Comparison of ENCODE assay signal across 1 cellular context in the genomic region with DNA sequence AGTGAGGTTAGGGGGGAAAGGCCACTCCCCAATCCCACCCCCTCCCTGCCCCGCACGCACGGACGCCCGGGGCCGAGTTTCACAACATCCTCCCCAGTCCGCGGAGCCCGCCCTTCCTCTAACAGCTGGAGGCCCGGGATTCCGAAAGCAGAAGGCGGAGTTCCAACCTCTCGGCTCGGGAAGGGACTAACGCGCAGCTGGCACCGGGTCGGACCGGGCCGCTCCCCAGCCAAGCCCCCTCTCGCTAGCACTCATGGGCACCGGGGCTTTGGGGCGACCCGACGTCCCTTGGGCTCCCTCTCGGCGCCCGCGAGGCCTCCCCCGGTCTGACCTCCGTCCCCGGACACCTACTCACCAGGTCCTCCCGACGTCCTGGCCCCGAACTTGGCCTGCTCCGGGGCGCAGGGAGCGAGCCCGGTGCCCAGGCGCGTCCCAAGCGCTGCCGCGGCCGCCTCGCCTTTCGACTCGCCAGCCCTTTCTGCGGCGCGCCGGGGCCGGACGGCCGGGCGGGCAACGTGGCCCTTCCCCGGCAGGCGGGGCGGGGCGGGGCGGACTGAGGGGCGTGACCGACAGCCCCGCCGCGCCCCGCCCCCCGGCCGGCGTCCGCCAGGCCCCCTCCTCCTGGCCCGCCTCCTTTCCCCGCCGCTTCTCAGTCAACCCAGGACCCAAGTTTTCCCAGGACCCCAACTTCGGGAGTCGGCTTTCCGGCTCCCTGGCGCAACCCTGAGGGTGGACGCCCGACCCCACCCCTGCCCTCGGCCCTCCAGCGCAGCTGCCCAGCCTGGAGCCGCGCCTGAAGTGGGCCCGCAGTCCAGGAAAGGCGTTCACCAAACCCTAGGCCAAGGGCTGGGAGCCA.
A peak's percentile ranks its signal among the peaks of the same experiment; 100 is the strongest.
TF ChIP-seq lines count a peak whose summit lies in the region.

A gene (minus strand): TSS at position 482 of the 856 bp plus-strand sequence. CDS start 9,835 bp downstream, outside the sequence.

TF ChIP-seq in K562, 482 proteins besides CTCF, POLR2A, EP300 and RAD21 (continued from another document and continues in another):
- no peak for TF ChIP-seq RHOXF2B (CRISPR knock-in tag; conservative IDR thresholded peaks at IDR 0.05)
- peak; percentile 65; the same call in 1 of the 2 replicates for TF ChIP-seq SIN3B (IDR thresholded peaks at IDR 0.05; ENCODE audit: low read depth)
- TF ChIP-seq HLTF (IDR thresholded peaks at IDR 0.05), result no peak
- peak; percentile 92; a peak in 3 of 4 replicates for TF ChIP-seq SIN3A (IDR thresholded peaks at IDR 0.05; ENCODE audit: borderline replicate concordance in 2 of 2, control insufficient read depth in 1 of 2, low read depth in 2 of 2, low read length in 2 of 2)
- TF ChIP-seq, protein P1, sequence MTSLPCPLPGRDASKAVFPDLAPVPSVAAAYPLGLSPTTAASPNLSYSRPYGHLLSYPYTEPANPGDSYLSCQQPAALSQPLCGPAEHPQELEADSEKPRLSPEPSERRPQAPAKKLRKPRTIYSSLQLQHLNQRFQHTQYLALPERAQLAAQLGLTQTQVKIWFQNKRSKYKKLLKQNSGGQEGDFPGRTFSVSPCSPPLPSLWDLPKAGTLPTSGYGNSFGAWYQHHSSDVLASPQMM (CRISPR knock-in tag; IDR thresholded peaks at IDR 0.05), result no peak
- no peak for TF ChIP-seq ZKSCAN1 (IDR thresholded peaks at IDR 0.05; ENCODE audit: low read depth, low read length)
- TF ChIP-seq BRD4 (IDR thresholded peaks at IDR 0.05), result no peak
- TF ChIP-seq SAFB (IDR thresholded peaks at IDR 0.05; ENCODE audit: borderline replicate concordance, low read depth, low read length), result no peak
- TF ChIP-seq NCOA6 (IDR thresholded peaks at IDR 0.05), result peak; percentile 52; the same call in 1 of the 2 replicates
- TF ChIP-seq SAFB2 (IDR thresholded peaks at IDR 0.05; ENCODE audit: borderline replicate concordance, low read depth, low read length, severe bottlenecking), result no peak
- 0 out of 2 replicates have a peak, but pooled peaks have one; percentile 47 for TF ChIP-seq ERF (CRISPR knock-in tag; IDR thresholded peaks at IDR 0.05)
- TF ChIP-seq, protein P2, sequence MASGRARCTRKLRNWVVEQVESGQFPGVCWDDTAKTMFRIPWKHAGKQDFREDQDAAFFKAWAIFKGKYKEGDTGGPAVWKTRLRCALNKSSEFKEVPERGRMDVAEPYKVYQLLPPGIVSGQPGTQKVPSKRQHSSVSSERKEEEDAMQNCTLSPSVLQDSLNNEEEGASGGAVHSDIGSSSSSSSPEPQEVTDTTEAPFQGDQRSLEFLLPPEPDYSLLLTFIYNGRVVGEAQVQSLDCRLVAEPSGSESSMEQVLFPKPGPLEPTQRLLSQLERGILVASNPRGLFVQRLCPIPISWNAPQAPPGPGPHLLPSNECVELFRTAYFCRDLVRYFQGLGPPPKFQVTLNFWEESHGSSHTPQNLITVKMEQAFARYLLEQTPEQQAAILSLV (tag; IDR thresholded peaks at IDR 0.05), result no peak
- TF ChIP-seq GABPB2 (CRISPR knock-in tag; conservative IDR thresholded peaks at IDR 0.05), result no peak
- TF ChIP-seq ZFP30 (CRISPR knock-in tag; IDR thresholded peaks at IDR 0.05; ENCODE audit: borderline replicate concordance), result no peak
- no peak for TF ChIP-seq PHB (CRISPR knock-in tag; IDR thresholded peaks at IDR 0.05)
- 0 out of 2 replicates have a peak, but pooled peaks have one; percentile 27 for TF ChIP-seq ZNF77 (CRISPR knock-in tag; IDR thresholded peaks at IDR 0.05)
- no peak for TF ChIP-seq TCF3 (CRISPR knock-in tag; IDR thresholded peaks at IDR 0.05)
- peak; percentile 89 for TF ChIP-seq CEBPB (tag; IDR thresholded peaks at IDR 0.05)
- TF ChIP-seq NFYB (IDR thresholded peaks at IDR 0.05; ENCODE audit: extremely low read depth, insufficient read length), result no peak
- TF ChIP-seq MCM5 (IDR thresholded peaks at IDR 0.05; ENCODE audit: low read depth), result no peak
- TF ChIP-seq TFAM (CRISPR knock-in tag; conservative IDR thresholded peaks at IDR 0.05), result no peak
- no peak for TF ChIP-seq MTA1 (IDR thresholded peaks at IDR 0.05; ENCODE audit: borderline replicate concordance)
- TF ChIP-seq, protein P3, sequence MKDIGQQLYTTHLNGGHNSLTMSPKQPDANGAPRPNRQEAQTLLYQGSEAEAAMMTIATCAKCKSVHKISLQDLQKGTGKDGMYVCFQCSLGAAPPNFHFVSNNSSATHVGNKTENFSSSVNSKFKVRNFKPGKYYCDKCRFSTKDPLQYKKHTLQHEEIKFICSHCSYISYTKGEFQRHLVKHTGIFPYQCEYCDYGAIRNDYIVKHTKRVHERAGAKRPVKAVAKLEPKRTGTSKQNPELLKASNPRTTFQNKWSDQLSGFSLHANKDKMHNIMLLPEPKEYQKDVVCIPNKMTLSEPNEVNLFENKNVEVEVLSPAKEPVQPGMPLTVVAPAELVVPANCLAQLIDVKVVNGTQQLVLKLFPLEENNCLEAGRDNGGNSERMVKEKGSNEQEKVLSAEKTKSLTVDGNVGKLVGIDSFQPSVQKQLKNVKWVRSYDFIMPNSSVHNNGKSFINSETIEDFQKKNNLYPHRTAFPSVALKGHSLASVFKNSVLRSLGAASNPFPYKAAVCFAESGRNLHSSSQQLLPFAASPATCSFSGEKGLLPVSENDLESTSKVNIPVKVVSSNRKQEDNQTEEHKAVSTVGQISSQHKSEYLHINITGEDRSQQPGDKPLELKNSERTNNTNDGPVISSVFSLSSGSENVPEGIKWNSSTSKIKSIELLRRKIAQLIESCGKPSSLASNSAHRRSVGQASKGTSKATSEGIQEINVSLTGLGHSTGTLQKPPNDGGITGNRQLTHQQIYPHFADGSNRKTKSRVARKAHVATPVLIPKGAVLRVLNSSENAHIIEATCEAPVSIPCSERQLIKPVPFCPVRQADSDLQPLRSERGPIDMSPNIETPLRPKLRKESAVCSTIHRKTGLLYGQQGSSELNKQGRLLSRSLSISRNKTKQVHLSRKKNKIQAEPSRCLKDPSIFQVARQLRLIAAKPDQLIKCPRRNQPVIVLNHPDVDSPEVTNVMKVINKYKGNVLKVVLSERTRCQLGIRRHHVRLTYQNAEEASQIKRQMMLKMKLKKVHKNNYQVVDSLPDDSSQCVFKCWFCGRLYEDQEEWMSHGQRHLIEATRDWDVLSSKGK (CRISPR knock-in tag; IDR thresholded peaks at IDR 0.05), result no peak
- TF ChIP-seq, protein P4, sequence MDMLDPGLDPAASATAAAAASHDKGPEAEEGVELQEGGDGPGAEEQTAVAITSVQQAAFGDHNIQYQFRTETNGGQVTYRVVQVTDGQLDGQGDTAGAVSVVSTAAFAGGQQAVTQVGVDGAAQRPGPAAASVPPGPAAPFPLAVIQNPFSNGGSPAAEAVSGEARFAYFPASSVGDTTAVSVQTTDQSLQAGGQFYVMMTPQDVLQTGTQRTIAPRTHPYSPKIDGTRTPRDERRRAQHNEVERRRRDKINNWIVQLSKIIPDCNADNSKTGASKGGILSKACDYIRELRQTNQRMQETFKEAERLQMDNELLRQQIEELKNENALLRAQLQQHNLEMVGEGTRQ (CRISPR knock-in tag; IDR thresholded peaks at IDR 0.05), result no peak
- no peak for TF ChIP-seq ZSCAN29 (IDR thresholded peaks at IDR 0.05)
- no peak for TF ChIP-seq ZNF717 (CRISPR knock-in tag; IDR thresholded peaks at IDR 0.05)
- TF ChIP-seq LARP7 (IDR thresholded peaks at IDR 0.05), result no peak
- TF ChIP-seq STAG1 (CRISPR knock-in tag; IDR thresholded peaks at IDR 0.05; ENCODE audit: borderline replicate concordance), result no peak
- TF ChIP-seq, protein P5, sequence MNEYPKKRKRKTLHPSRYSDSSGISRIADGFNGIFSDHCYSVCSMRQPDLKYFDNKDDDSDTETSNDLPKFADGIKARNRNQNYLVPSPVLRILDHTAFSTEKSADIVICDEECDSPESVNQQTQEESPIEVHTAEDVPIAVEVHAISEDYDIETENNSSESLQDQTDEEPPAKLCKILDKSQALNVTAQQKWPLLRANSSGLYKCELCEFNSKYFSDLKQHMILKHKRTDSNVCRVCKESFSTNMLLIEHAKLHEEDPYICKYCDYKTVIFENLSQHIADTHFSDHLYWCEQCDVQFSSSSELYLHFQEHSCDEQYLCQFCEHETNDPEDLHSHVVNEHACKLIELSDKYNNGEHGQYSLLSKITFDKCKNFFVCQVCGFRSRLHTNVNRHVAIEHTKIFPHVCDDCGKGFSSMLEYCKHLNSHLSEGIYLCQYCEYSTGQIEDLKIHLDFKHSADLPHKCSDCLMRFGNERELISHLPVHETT (CRISPR knock-in tag; conservative IDR thresholded peaks at IDR 0.05 in 1 of 2, IDR thresholded peaks at IDR 0.05 in 1 of 2), result no peak
- TF ChIP-seq, protein P6, sequence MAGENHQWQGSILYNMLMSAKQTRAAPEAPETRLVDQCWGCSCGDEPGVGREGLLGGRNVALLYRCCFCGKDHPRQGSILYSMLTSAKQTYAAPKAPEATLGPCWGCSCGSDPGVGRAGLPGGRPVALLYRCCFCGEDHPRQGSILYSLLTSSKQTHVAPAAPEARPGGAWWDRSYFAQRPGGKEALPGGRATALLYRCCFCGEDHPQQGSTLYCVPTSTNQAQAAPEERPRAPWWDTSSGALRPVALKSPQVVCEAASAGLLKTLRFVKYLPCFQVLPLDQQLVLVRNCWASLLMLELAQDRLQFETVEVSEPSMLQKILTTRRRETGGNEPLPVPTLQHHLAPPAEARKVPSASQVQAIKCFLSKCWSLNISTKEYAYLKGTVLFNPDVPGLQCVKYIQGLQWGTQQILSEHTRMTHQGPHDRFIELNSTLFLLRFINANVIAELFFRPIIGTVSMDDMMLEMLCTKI (IDR thresholded peaks at IDR 0.05; ENCODE audit: partially characterized antibody), result no peak
- 0 out of 2 replicates have a peak, but pooled peaks have one; percentile 76 for TF ChIP-seq ZBTB17 (CRISPR knock-in tag; IDR thresholded peaks at IDR 0.05)
- TF ChIP-seq ZNF778 (CRISPR knock-in tag; IDR thresholded peaks at IDR 0.05), result no peak
- TF ChIP-seq, protein P7, sequence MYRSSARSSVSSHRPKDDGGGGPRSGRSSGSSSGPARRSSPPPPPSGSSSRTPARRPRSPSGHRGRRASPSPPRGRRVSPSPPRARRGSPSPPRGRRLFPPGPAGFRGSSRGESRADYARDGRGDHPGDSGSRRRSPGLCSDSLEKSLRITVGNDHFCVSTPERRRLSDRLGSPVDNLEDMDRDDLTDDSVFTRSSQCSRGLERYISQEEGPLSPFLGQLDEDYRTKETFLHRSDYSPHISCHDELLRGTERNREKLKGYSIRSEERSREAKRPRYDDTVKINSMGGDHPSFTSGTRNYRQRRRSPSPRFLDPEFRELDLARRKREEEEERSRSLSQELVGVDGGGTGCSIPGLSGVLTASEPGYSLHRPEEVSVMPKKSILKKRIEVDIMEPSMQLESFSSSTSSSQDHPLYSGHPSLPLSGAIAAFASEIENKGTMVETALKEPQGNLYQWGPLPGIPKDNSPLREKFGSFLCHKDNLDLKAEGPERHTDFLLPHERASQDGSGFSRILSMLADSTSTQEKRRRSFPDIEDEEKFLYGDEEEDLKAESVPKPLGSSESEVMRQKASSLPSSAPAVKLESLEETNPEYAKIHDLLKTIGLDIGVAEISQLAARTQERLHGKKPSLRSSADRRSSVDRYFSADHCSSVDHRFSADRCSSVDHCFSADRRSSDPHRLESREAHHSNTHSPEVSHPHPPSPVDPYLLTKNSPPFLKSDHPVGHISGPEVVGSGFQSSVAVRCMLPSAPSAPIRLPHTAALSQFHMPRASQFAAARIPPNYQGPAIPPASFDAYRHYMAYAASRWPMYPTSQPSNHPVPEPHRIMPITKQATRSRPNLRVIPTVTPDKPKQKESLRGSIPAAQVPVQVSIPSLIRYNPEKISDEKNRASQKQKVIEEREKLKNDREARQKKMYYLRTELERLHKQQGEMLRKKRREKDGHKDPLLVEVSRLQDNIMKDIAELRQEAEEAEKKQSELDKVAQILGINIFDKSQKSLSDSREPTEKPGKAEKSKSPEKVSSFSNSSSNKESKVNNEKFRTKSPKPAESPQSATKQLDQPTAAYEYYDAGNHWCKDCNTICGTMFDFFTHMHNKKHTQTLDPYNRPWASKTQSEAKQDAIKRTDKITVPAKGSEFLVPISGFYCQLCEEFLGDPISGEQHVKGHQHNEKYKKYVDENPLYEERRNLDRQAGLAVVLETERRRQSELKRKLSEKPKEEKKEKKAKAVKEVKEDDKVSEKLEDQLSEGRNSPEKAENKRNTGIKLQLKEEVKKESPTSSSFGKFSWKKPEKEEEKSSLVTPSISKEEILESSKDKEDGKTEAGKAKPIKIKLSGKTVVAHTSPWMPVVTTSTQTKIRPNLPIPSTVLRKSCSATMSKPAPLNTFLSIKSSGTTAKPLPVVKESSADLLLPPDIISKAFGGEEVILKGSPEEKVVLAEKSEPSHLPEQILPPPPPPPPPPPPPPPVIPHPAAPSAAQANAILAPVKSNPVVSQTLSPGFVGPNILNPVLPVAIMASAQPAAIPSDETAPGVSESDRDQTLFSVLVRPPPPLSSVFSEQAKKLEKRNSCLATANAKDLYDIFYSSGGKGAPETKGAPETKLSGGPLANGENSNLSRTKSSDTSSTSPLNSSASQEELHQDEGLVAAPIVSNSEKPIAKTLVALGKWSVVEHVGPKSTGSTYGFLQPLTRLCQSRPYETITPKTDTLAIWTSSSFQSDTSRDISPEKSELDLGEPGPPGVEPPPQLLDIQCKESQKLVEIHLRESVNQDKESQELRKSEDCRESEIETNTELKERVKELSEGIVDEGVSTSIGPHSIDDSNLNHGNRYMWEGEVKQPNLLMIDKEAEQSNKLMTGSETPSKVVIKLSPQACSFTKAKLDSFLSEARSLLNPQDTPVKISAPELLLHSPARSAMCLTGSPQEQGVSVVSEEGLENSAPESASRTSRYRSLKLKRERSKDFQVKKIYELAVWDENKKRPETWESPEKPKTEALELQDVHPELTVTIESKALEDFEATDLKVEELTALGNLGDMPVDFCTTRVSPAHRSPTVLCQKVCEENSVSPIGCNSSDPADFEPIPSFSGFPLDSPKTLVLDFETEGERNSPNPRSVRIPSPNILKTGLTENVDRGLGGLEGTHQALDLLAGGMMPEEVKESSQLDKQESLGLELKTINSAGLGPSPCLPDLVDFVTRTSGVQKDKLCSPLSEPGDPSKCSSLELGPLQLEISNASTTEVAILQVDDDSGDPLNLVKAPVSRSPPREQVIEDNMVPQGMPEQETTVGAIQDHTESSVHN (IDR thresholded peaks at IDR 0.05; ENCODE audit: borderline replicate concordance in 1 of 2, low read depth in 1 of 2), result no peak
- TF ChIP-seq HMGN3 (IDR thresholded peaks at IDR 0.05; ENCODE audit: borderline replicate concordance, extremely low read depth, insufficient read length, low read depth, low read length), result peak; percentile 21
- TF ChIP-seq SMARCC2 (IDR thresholded peaks at IDR 0.05; ENCODE audit: low read depth), result no peak
- no peak for TF ChIP-seq MTA2 (IDR thresholded peaks at IDR 0.05; ENCODE audit: low read depth)
- TF ChIP-seq ZNF445 (CRISPR knock-in tag; IDR thresholded peaks at IDR 0.05; ENCODE audit: low read depth), result 0 out of 2 replicates have a peak, but pooled peaks have one; percentile 46
- TF ChIP-seq, protein P8, sequence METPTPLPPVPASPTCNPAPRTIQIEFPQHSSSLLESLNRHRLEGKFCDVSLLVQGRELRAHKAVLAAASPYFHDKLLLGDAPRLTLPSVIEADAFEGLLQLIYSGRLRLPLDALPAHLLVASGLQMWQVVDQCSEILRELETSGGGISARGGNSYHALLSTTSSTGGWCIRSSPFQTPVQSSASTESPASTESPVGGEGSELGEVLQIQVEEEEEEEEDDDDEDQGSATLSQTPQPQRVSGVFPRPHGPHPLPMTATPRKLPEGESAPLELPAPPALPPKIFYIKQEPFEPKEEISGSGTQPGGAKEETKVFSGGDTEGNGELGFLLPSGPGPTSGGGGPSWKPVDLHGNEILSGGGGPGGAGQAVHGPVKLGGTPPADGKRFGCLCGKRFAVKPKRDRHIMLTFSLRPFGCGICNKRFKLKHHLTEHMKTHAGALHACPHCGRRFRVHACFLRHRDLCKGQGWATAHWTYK (CRISPR knock-in tag; IDR thresholded peaks at IDR 0.05), result peak; percentile 58; the same call in 1 of the 2 replicates
- peak; percentile 76 for TF ChIP-seq SMAD4 (CRISPR knock-in tag; conservative IDR thresholded peaks at IDR 0.05)
- TF ChIP-seq, protein P9, sequence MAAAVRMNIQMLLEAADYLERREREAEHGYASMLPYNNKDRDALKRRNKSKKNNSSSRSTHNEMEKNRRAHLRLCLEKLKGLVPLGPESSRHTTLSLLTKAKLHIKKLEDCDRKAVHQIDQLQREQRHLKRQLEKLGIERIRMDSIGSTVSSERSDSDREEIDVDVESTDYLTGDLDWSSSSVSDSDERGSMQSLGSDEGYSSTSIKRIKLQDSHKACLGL (CRISPR knock-in tag; IDR thresholded peaks at IDR 0.05; ENCODE audit: borderline replicate concordance, poor library complexity, severe bottlenecking), result no peak
